In genomic region chr6:72819609-72820008, GRCh38 we compare ENCODE assay signal across 19 cellular contexts.
DNase-seq lines count a peak whose midpoint lies in the region; ATAC-seq and TF ChIP-seq lines count a peak whose summit lies in the region.
"Had no signal": no experiment of that assay in that cellular context is flagged by ENCODE, and none has a peak within 500 bp of the region (broad histone marks: within the 10 kb centered on the region; RNA-seq: fewer than 3 reads in every experiment).

No MANE protein-coding gene starts in this region.

- H3K27ac ChIP-seq in neutrophil (peak overlapping the region; percentile 78), GM23338 (ENCODE audit: low read depth) (no peak overlapping the region)
- H3K27ac ChIP-seq: body of pancreas, Peyer's patch had no signal

- H3F3A ChIP-seq in GM23338 (replicated peaks; ENCODE audit: low read depth) = no peaks in the 10 kb centered on the region

- no peaks in the 10 kb centered on the region for H3K79me2 ChIP-seq in GM23338 (replicated peaks; ENCODE audit: insufficient read depth)

- H3K4me3 ChIP-seq in neutrophil (ENCODE audit: low read depth in 1 of 2, low read length in 1 of 2) (peak overlapping the region in 1 of 2 experiments; percentile 11), GM23338 (no peak overlapping the region)
- H3K4me3 ChIP-seq: body of pancreas, Peyer's patch had no signal

- H3K9me2 ChIP-seq in GM23338 (ENCODE audit: insufficient read depth) = no peaks in the 10 kb centered on the region

- H3K36me3 ChIP-seq in neutrophil (no peaks in the 10 kb centered on the region), GM23338 (ENCODE audit: insufficient read depth) (no peaks in the 10 kb centered on the region)
- H3K36me3 ChIP-seq: Peyer's patch had no signal

- no peak overlapping the region for H3K4me2 ChIP-seq in GM23338

- no peak for ATAC-seq in GM23338
- ATAC-seq: body of pancreas had no signal

- H3K9me3 Mint-ChIP-seq in GM23338 = no peaks in the 10 kb centered on the region
- H3K9me3 Mint-ChIP-seq: type B pancreatic cell had no signal

- no peaks in the 10 kb centered on the region for H3K36me3 Mint-ChIP-seq in GM23338 (ENCODE audit: low read depth)
- H3K36me3 Mint-ChIP-seq: natural killer cell, type B pancreatic cell had no signal

- TF ChIP-seq CTCF in neutrophil (IDR thresholded peaks at IDR 0.05) (no peak), GM23338 (conservative IDR thresholded peaks at IDR 0.05; ENCODE audit: low read depth in 2 of 2) (no peak)

- H3K27me3 ChIP-seq in neutrophil (no peaks in the 10 kb centered on the region), GM23338 (ENCODE audit: insufficient read depth) (no peaks in the 10 kb centered on the region)
- H3K27me3 ChIP-seq: body of pancreas, Peyer's patch had no signal

- H3K4me1 Mint-ChIP-seq in GM23338 = peaks cover 8% of the 10 kb centered on the region; the same call in 2 of the 3 replicates

- H3K27ac Mint-ChIP-seq in GM23338 = no peak overlapping the region
- H3K27ac Mint-ChIP-seq: natural killer cell; stimulated activated naive CD8-positive, alpha-beta T cell treated with anti-CD3 and anti-CD28 coated beads, Interleukin-15, Interleukin-2, amounts not matched to agents 100 ng/mL and 50 ng/mL, for 24 hours; type B pancreatic cell had no signal

- H4K20me1 ChIP-seq in GM23338 (replicated peaks; ENCODE audit: insufficient read depth) = no peaks in the 10 kb centered on the region

- no peaks in the 10 kb centered on the region for H3K9me3 ChIP-seq in neutrophil
- H3K9me3 ChIP-seq: body of pancreas, Peyer's patch had no signal

- no peak overlapping the region for H2AFZ ChIP-seq in GM23338

- H3K4me3 Mint-ChIP-seq in GM23338 = no peak overlapping the region
- H3K4me3 Mint-ChIP-seq: natural killer cell; stimulated activated naive CD8-positive, alpha-beta T cell treated with anti-CD3 and anti-CD28 coated beads, Interleukin-15, Interleukin-2, amounts not matched to agents 100 ng/mL and 50 ng/mL, for 24 hours; type B pancreatic cell had no signal

- peak; percentile 40 for DNase-seq in HPDE6-E6E7 (ENCODE audit: extremely low spot score)
- peak; percentile 81 for DNase-seq in NCI-H2029 (lab: John Stamatoyannopoulos, UW)
- DNase-seq in SKM-1 treated with dmso at 0.1 percent for 144 hours (lab: John Stamatoyannopoulos, UW; ENCODE audit: unreplicated experiment) = peak; percentile 65
- no peak for DNase-seq in DMS153 (lab: John Stamatoyannopoulos, UW)
- DNase-seq in NCI-H1105 (lab: John Stamatoyannopoulos, UW) = no peak
- DNase-seq in NCI-H146 treated with DMSO at 0.1 percent for 48 hours (lab: John Stamatoyannopoulos, UW; ENCODE audit: unreplicated experiment) = no peak
- no peak for DNase-seq in GM23338 (ENCODE audit: low spot score)
- DNase-seq: body of pancreas, COR-L47, H7, kidney glomerular epithelial cell, MM.1S, natural killer cell, NCI-H2081, NCI-H526, Peyer's patch had no signal

- peaks cover 2% of the 10 kb centered on the region for H3K27me3 Mint-ChIP-seq in GM23338 (ENCODE audit: insufficient read depth, low read depth, poor library complexity)
- H3K27me3 Mint-ChIP-seq: stimulated activated naive CD8-positive, alpha-beta T cell treated with anti-CD3 and anti-CD28 coated beads, Interleukin-15, Interleukin-2, amounts not matched to agents 100 ng/mL and 50 ng/mL, for 24 hours; type B pancreatic cell had no signal

- peaks cover 50 to 58% of the 10 kb centered on the region in 2 experiments for H3K4me1 ChIP-seq in neutrophil (ENCODE audit: control insufficient read depth in 1 of 2, insufficient read depth in 1 of 2, low read depth in 1 of 2, low read length in 1 of 2)
- H3K4me1 ChIP-seq in GM23338 (ENCODE audit: insufficient read depth) = no peaks in the 10 kb centered on the region
- H3K4me1 ChIP-seq: body of pancreas, Peyer's patch had no signal

TF ChIP-seq in GM23338, 12 proteins besides CTCF, POLR2A, EP300 and RAD21:
- TF ChIP-seq, protein P1, sequence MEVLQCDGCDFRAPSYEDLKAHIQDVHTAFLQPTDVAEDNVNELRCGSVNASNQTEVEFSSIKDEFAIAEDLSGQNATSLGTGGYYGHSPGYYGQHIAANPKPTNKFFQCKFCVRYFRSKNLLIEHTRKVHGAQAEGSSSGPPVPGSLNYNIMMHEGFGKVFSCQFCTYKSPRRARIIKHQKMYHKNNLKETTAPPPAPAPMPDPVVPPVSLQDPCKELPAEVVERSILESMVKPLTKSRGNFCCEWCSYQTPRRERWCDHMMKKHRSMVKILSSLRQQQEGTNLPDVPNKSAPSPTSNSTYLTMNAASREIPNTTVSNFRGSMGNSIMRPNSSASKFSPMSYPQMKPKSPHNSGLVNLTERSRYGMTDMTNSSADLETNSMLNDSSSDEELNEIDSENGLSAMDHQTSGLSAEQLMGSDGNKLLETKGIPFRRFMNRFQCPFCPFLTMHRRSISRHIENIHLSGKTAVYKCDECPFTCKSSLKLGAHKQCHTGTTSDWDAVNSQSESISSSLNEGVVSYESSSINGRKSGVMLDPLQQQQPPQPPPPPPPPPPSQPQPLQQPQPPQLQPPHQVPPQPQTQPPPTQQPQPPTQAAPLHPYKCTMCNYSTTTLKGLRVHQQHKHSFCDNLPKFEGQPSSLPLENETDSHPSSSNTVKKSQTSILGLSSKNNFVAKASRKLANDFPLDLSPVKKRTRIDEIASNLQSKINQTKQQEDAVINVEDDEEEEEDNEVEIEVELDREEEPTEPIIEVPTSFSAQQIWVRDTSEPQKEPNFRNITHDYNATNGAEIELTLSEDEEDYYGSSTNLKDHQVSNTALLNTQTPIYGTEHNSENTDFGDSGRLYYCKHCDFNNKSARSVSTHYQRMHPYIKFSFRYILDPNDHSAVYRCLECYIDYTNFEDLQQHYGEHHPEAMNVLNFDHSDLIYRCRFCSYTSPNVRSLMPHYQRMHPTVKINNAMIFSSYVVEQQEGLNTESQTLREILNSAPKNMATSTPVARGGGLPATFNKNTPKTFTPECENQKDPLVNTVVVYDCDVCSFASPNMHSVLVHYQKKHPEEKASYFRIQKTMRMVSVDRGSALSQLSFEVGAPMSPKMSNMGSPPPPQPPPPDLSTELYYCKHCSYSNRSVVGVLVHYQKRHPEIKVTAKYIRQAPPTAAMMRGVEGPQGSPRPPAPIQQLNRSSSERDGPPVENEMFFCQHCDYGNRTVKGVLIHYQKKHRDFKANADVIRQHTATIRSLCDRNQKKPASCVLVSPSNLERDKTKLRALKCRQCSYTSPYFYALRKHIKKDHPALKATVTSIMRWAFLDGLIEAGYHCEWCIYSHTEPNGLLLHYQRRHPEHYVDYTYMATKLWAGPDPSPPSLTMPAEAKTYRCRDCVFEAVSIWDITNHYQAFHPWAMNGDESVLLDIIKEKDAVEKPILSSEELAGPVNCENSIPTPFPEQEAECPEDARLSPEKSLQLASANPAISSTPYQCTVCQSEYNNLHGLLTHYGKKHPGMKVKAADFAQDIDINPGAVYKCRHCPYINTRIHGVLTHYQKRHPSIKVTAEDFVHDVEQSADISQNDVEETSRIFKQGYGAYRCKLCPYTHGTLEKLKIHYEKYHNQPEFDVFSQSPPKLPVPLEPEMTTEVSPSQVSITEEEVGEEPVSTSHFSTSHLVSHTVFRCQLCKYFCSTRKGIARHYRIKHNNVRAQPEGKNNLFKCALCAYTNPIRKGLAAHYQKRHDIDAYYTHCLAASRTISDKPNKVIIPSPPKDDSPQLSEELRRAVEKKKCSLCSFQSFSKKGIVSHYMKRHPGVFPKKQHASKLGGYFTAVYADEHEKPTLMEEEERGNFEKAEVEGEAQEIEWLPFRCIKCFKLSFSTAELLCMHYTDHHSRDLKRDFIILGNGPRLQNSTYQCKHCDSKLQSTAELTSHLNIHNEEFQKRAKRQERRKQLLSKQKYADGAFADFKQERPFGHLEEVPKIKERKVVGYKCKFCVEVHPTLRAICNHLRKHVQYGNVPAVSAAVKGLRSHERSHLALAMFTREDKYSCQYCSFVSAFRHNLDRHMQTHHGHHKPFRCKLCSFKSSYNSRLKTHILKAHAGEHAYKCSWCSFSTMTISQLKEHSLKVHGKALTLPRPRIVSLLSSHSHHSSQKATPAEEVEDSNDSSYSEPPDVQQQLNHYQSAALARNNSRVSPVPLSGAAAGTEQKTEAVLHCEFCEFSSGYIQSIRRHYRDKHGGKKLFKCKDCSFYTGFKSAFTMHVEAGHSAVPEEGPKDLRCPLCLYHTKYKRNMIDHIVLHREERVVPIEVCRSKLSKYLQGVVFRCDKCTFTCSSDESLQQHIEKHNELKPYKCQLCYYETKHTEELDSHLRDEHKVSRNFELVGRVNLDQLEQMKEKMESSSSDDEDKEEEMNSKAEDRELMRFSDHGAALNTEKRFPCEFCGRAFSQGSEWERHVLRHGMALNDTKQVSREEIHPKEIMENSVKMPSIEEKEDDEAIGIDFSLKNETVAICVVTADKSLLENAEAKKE (CRISPR knock-in tag; IDR thresholded peaks at IDR 0.05) = no peak

Comparison
In these comparisons a context has a peak if more than half of its experiments do, and no peak if none do; other contexts are left out.
1. DNase-seq: peak in HPDE6-E6E7 (single experiment), NCI-H2029 (single experiment) and SKM-1 treated with dmso at 0.1 percent for 144 hours (single experiment); none in DMS153 (single experiment), NCI-H1105 (single experiment), NCI-H146 treated with DMSO at 0.1 percent for 48 hours (single experiment) and GM23338 (single experiment).